ENCODE assay signal across 15 cellular contexts in the genomic region with DNA sequence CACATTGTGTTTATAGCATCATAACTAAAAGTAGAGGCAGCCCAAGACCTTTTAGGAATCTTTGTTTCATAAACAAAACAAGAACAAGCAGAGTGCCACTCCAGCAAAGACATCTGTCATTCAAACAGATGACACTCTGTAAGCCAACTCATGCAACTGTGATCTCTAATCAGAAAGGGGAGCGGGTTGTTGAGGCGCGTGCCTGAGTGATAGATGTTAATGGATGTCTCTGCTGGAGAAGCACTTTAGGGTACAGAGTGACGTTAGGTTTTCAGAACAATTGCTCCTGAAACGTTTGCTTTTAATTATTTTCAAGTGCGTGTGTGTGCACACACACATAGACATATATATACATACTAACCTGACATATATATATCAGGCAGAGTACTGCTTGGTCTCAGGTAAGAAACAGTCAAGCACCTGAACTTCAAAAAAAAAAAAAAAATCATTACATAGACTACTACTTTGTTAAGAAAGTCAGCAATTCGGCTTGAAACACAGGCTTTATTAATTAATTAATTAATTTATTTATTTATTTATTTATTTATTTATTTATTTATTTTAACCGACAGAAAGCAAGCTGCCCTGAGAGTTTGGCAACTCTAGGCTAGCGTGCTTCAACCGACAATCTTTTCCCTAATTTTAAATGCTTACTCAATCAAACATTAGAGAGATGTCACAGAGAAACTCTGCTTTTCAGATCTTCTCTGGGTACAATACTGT.
"Had no signal": no experiment of that assay in that cellular context is flagged by ENCODE, and none has a peak within 500 bp of the region (broad histone marks: within the 10 kb centered on the region; RNA-seq: fewer than 3 reads in every experiment).

No MANE protein-coding gene starts in this region.

- H3K4me1 ChIP-seq: thyroid gland had no signal

- H3K4me3 Mint-ChIP-seq: activated CD4-positive, alpha-beta T cell treated with anti-CD3 and anti-CD28 coated beads, Interleukin-2, amount 10 ng/mL, durations not matched to agents 7 days and 5 days; activated naive CD8-positive, alpha-beta T cell treated with anti-CD3 and anti-CD28 coated beads for 36 hours; activated T-helper 1 cell treated with anti-CD3 and anti-CD28 coated beads, Interleukin-12 subunit alpha, Interleukin-12 subunit beta, Interleukin-2, Interleukin-4 antibody, amounts not matched to agents 30 ng/mL and 10 ng/mL and 1 ng/mL, durations not matched to agents 14 hours and 24 hours and 36 hours; naive thymus-derived CD4-positive, alpha-beta T cell; stimulated activated memory B cell treated with anti-CD40 and anti-IgM and Interleukin-4, amounts not matched to agents 10 μg/mL and 1 μg/mL and 100 μg/mL, for 72 hours had no signal

- H3K36me3 Mint-ChIP-seq: activated naive CD8-positive, alpha-beta T cell treated with anti-CD3 and anti-CD28 coated beads for 36 hours; brain; naive thymus-derived CD4-positive, alpha-beta T cell; stimulated activated memory B cell treated with anti-CD40 and anti-IgM and Interleukin-4, amounts not matched to agents 10 μg/mL and 1 μg/mL and 100 μg/mL, for 72 hours had no signal

- H3K27me3 ChIP-seq: thyroid gland had no signal

- H3K4me3 ChIP-seq: mucosa of descending colon, thyroid gland had no signal

- H3K27ac ChIP-seq: coronary artery, left ventricle myocardium inferior, thyroid gland had no signal

- H3K9me3 ChIP-seq: left ventricle myocardium inferior, mucosa of descending colon, thyroid gland had no signal

- H3K9me3 Mint-ChIP-seq: activated CD4-positive, alpha-beta T cell treated with anti-CD3 and anti-CD28 coated beads, Interleukin-2, amount 10 ng/mL, durations not matched to agents 7 days and 5 days; activated naive CD8-positive, alpha-beta T cell treated with anti-CD3 and anti-CD28 coated beads for 36 hours; activated T-helper 1 cell treated with anti-CD3 and anti-CD28 coated beads, Interleukin-12 subunit alpha, Interleukin-12 subunit beta, Interleukin-2, Interleukin-4 antibody, amounts not matched to agents 30 ng/mL and 10 ng/mL and 1 ng/mL, durations not matched to agents 14 hours and 24 hours and 36 hours; brain; stimulated activated memory B cell treated with anti-CD40 and anti-IgM and Interleukin-4, amounts not matched to agents 10 μg/mL and 1 μg/mL and 100 μg/mL, for 72 hours had no signal

- H3K4me1 Mint-ChIP-seq: activated CD4-positive, alpha-beta T cell treated with anti-CD3 and anti-CD28 coated beads, Interleukin-2, amount 10 ng/mL, durations not matched to agents 7 days and 5 days; activated naive CD8-positive, alpha-beta T cell treated with anti-CD3 and anti-CD28 coated beads for 36 hours; stimulated activated memory B cell treated with anti-CD40 and anti-IgM and Interleukin-4, amounts not matched to agents 10 μg/mL and 1 μg/mL and 100 μg/mL, for 72 hours had no signal

- DNase-seq: activated CD4-positive, alpha-beta T cell treated with anti-CD3 and anti-CD28 coated beads, Interleukin-2, amount 10 ng/mL, durations not matched to agents 7 days and 5 days; activated naive CD8-positive, alpha-beta T cell treated with anti-CD3 and anti-CD28 coated beads for 36 hours; amygdala; central memory CD4-positive, alpha-beta T cell; effector CD8-positive, alpha-beta T cell; foreskin fibroblast; left ventricle myocardium inferior; mucosa of descending colon; naive thymus-derived CD4-positive, alpha-beta T cell; stimulated activated CD4-positive, alpha-beta T cell treated with anti-CD3 and anti-CD28 coated beads, Interleukin-2, amount 100 ng/mL, for 48 hours; thyroid gland had no signal

- H3K36me3 ChIP-seq: left ventricle myocardium inferior, thyroid gland had no signal

- H3K27ac Mint-ChIP-seq: activated CD4-positive, alpha-beta T cell treated with anti-CD3 and anti-CD28 coated beads, Interleukin-2, amount 10 ng/mL, durations not matched to agents 7 days and 5 days; activated naive CD8-positive, alpha-beta T cell treated with anti-CD3 and anti-CD28 coated beads for 36 hours; activated T-helper 1 cell treated with anti-CD3 and anti-CD28 coated beads, Interleukin-12 subunit alpha, Interleukin-12 subunit beta, Interleukin-2, Interleukin-4 antibody, amounts not matched to agents 30 ng/mL and 10 ng/mL and 1 ng/mL, durations not matched to agents 14 hours and 24 hours and 36 hours; naive thymus-derived CD4-positive, alpha-beta T cell; stimulated activated memory B cell treated with anti-CD40 and anti-IgM and Interleukin-4, amounts not matched to agents 10 μg/mL and 1 μg/mL and 100 μg/mL, for 72 hours had no signal
